In the genomic region with DNA sequence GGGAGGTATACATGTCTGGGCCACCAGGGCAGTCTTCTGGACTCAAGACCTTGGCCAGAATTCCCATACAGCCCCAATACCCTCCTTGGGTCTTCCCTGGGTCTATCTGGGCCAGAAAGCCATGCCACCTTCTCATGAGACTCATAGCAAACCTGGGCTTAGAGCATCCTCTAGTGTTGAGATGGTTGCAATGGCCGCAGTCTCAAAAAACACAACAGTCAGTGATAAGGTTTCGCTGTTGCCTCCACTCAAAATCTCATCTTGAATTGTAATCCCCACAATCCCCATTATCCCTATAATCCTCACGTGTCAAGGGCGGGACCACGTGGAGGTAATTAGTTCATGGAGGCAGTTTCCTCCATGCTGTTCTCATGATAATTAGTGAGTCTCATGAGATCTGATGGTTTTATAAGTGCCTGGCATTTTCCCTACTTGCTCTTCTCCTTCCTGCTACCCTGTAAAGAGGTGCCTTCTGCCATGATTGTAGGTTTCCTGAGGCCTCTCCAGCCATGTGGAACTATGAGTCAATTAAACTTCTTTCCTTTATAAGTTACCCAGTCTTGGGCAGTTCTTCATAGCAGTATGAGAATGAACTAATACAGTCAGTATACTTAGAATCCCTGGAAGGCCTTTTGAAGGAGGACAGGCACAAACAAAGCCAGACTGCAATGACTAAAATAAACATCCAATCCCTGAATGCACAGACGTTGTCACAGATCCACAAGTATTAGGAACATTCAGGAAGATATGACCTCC, we compare ENCODE assay signal across 8 cellular contexts.
DNase-seq lines count a peak whose midpoint lies in the region; ATAC-seq, FAIRE-seq and TF ChIP-seq lines count a peak whose summit lies in the region.

No MANE protein-coding gene starts in this region.

- CTCF ChIA-PET in H1 (lab: Charles Lee; ENCODE audit: partially characterized antibody): interaction anchor here (0.9 to 1.7 kb wide), 13 partner anchors 11 to 445 kb away, joined by 3 to 9 read pairs (median 5); no protein-coding TSS in a partner anchor
- CTCF ChIA-PET in activated CD8-positive, alpha-beta memory T cell treated with anti-CD3 and anti-CD28 coated beads, Interleukin-2, amount 10 ng/mL, durations not matched to agents 7 days and 5 days (lab: Charles Lee): interaction anchor here (1.4 kb wide), 1 partner anchor 354 kb away, joined by 9 read pairs; no protein-coding TSS in a partner anchor

- no peak overlapping the region for H3K56ac ChIP-seq in H1 (replicated peaks; ENCODE audit: insufficient read length, low read depth, low read length)

- 33% methylated on average over 6 of the region's 6 CpGs; no CpG with 5 or more reads in 1 of the 2 experiments for WGBS in H1 (ENCODE audit: extremely low coverage in 1 of 2, insufficient coverage in 1 of 2, insufficient read length in 1 of 2, insufficient replicate concordance in 2 of 2, low coverage in 1 of 2, low lambda C conversion rate in 2 of 2, missing lambda C conversion rate in 1 of 2), 2 experiments

- H3K4me1 ChIP-seq in H1 (replicated peaks in 1 of 4; ENCODE audit: control insufficient read depth in 3 of 4, insufficient read depth in 4 of 4, low read length in 3 of 4): no peaks in the 10 kb centered on the region

- POLR2A ChIA-PET in H1 (lab: Charles Lee; ENCODE audit: partially characterized antibody): interaction anchor here (1.2 to 1.6 kb wide), 2 partner anchors 12 to 46 kb away, joined by 3 to 6 read pairs; no protein-coding TSS in a partner anchor

- no peaks in the 10 kb centered on the region; the same call in 1 of the 2 replicates for H3K23me2 ChIP-seq in H1 (ENCODE audit: low read depth, low read length)

- peak overlapping the region; percentile 89 for H2AFZ ChIP-seq in H1 (ENCODE audit: low read length)

- no peak overlapping the region for H3K4ac ChIP-seq in H1 (replicated peaks; ENCODE audit: insufficient read length, low read depth, low read length)

- no peaks in the 10 kb centered on the region for H3K9me3 Mint-ChIP-seq in activated CD8-positive, alpha-beta memory T cell treated with anti-CD3 and anti-CD28 coated beads, Interleukin-2, amount 10 ng/mL, durations not matched to agents 7 days and 5 days (ENCODE audit: low read depth)

- H3K27ac ChIP-seq in H1 (ENCODE audit: low read depth, low read length): no peak overlapping the region

- H3K79me2 ChIP-seq in H1 (ENCODE audit: control insufficient read depth in 1 of 2, insufficient read depth in 2 of 2, low read length in 2 of 2): no peaks in the 10 kb centered on the region

- no peak overlapping the region for H2BK12ac ChIP-seq in H1 (ENCODE audit: low read depth, low read length)

- no peaks in the 10 kb centered on the region for H3K36me3 ChIP-seq in H1 (ENCODE audit: control insufficient read depth in 2 of 4, insufficient read depth in 4 of 4, low read length in 3 of 4)

- H3K18ac ChIP-seq in H1 (ENCODE audit: extremely low read depth, low read length): no peak overlapping the region

- H3K9ac ChIP-seq in H1 (replicated peaks in 1 of 4; ENCODE audit: extremely low read depth in 1 of 4, low read depth in 3 of 4, low read length in 3 of 4): no peak overlapping the region

- H2BK15ac ChIP-seq in H1 (ENCODE audit: low read length): no peak overlapping the region; the same call in 1 of the 2 replicates

- H2BK120ac ChIP-seq in H1 (replicated peaks; ENCODE audit: low read depth, low read length): no peak overlapping the region

- H3K23ac ChIP-seq in H1 (ENCODE audit: insufficient read length): no peak overlapping the region

- no peaks in the 10 kb centered on the region for H3K27me3 ChIP-seq in H1 (replicated peaks in 1 of 4; ENCODE audit: control insufficient read depth in 3 of 4, extremely low read depth in 1 of 4, insufficient read depth in 3 of 4, low read length in 3 of 4)

- no peak overlapping the region for H4K91ac ChIP-seq in H1 (replicated peaks; ENCODE audit: insufficient read length, low read length)

- no peak for TF ChIP-seq EP300 in H1 (IDR thresholded peaks at IDR 0.05; ENCODE audit: borderline replicate concordance in 1 of 2, low read depth in 2 of 2, low read length in 2 of 2)

- H3K27ac Mint-ChIP-seq in activated CD8-positive, alpha-beta memory T cell treated with anti-CD3 and anti-CD28 coated beads, Interleukin-2, amount 10 ng/mL, durations not matched to agents 7 days and 5 days: no peak overlapping the region

- H4K5ac ChIP-seq in H1 (ENCODE audit: insufficient read length, low read depth, low read length): no peak overlapping the region

- DNase-seq in AG20443 (ENCODE audit: low spot score) (peak; percentile 12), GM10266 (ENCODE audit: extremely low spot score) (peak; percentile 35), NCI-H774 (lab: John Stamatoyannopoulos, UW) (peak; percentile 1), H1 (ENCODE audit: low read depth in 1 of 2, low spot score in 2 of 2) (peak; percentile 23 to 63), midbrain (lab: John Stamatoyannopoulos, UW) (peak; percentile 48)
- no peak for DNase-seq in activated CD8-positive, alpha-beta memory T cell treated with anti-CD3 and anti-CD28 coated beads, Interleukin-2, amount 10 ng/mL, durations not matched to agents 7 days and 5 days

- no peaks in the 10 kb centered on the region for H3K79me1 ChIP-seq in H1 (ENCODE audit: low read depth, low read length)

- TF ChIP-seq CTCF in GM10266 (IDR thresholded peaks at IDR 0.05; ENCODE audit: control insufficient read depth, insufficient read depth, low read depth, missing control alignments) (peak; percentile 67), H1 (IDR thresholded peaks at IDR 0.05; ENCODE audit: control extremely low read depth in 1 of 3, insufficient read depth in 1 of 3, low read depth in 1 of 3, low read length in 3 of 3) (peak; percentile 49 to 99 (median 92))

- peak; percentile 77 for FAIRE-seq in H1 (lab: Jason Lieb, UNC)

- H4K20me1 ChIP-seq in H1 (replicated peaks in 1 of 2; ENCODE audit: control insufficient read depth in 1 of 2, insufficient read depth in 2 of 2, low read length in 2 of 2): no peaks in the 10 kb centered on the region

- H3K4me2 ChIP-seq in H1 (ENCODE audit: insufficient read depth in 1 of 2, low read depth in 2 of 2, low read length in 2 of 2): no peak overlapping the region

- H2BK5ac ChIP-seq in H1 (ENCODE audit: low read depth, low read length): 0 out of 2 replicates have a peak overlapping the region, but pooled peaks have one; percentile 5

- ATAC-seq in HG02852 (IDR thresholded peaks at IDR 0.05; ENCODE audit: unreplicated experiment): peak; percentile 62
- no peak for ATAC-seq in GM19467 (IDR thresholded peaks at IDR 0.05; ENCODE audit: unreplicated experiment)
- ATAC-seq in activated CD8-positive, alpha-beta memory T cell treated with anti-CD3 and anti-CD28 coated beads, Interleukin-2, amount 10 ng/mL, durations not matched to agents 7 days and 5 days: no peak

- no peaks in the 10 kb centered on the region for H3K4me1 Mint-ChIP-seq in activated CD8-positive, alpha-beta memory T cell treated with anti-CD3 and anti-CD28 coated beads, Interleukin-2, amount 10 ng/mL, durations not matched to agents 7 days and 5 days

- H3K14ac ChIP-seq in H1 (ENCODE audit: insufficient read length): no peak overlapping the region

- peak; percentile 100 for TF ChIP-seq RAD21 in H1 (IDR thresholded peaks at IDR 0.05 in 1 of 2, conservative IDR thresholded peaks at IDR 0.05 in 1 of 2; ENCODE audit: low read depth in 2 of 2, low read length in 2 of 2)

- no peaks in the 10 kb centered on the region for H3K9me3 ChIP-seq in H1 (ENCODE audit: insufficient read depth in 2 of 2, low read depth in 1 of 2, low read length in 1 of 2)

- no peak overlapping the region for H4K8ac ChIP-seq in H1 (ENCODE audit: extremely low read depth, insufficient read depth, low read length)

- no peak for TF ChIP-seq POLR2A in H1 (IDR thresholded peaks at IDR 0.05; ENCODE audit: control extremely low read depth in 1 of 2, low read depth in 2 of 2, low read length in 2 of 2)

- H3K4me3 ChIP-seq in H1 (ENCODE audit: extremely low read depth in 1 of 4, insufficient read depth in 2 of 4, low read depth in 3 of 4, low read length in 4 of 4): no peak overlapping the region

- H3K36me3 Mint-ChIP-seq in activated CD8-positive, alpha-beta memory T cell treated with anti-CD3 and anti-CD28 coated beads, Interleukin-2, amount 10 ng/mL, durations not matched to agents 7 days and 5 days: no peaks in the 10 kb centered on the region

- H3K27me3 Mint-ChIP-seq in activated CD8-positive, alpha-beta memory T cell treated with anti-CD3 and anti-CD28 coated beads, Interleukin-2, amount 10 ng/mL, durations not matched to agents 7 days and 5 days: peaks cover 16% of the 10 kb centered on the region

- no peak overlapping the region for H3K4me3 Mint-ChIP-seq in activated CD8-positive, alpha-beta memory T cell treated with anti-CD3 and anti-CD28 coated beads, Interleukin-2, amount 10 ng/mL, durations not matched to agents 7 days and 5 days

- no peak overlapping the region for H2BK20ac ChIP-seq in H1 (ENCODE audit: low read length)

- H2AK5ac ChIP-seq in H1 (ENCODE audit: low read depth, low read length): no peak overlapping the region

TF ChIP-seq in H1, 55 proteins besides CTCF, POLR2A, EP300 and RAD21:
- no peak for TF ChIP-seq POU5F1 (IDR thresholded peaks at IDR 0.05; ENCODE audit: low read depth, low read length)
- TF ChIP-seq, protein P1, sequence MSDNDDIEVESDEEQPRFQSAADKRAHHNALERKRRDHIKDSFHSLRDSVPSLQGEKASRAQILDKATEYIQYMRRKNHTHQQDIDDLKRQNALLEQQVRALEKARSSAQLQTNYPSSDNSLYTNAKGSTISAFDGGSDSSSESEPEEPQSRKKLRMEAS (IDR thresholded peaks at IDR 0.05): peak; percentile 30; the same call in 1 of the 2 replicates
- TF ChIP-seq, protein P2, sequence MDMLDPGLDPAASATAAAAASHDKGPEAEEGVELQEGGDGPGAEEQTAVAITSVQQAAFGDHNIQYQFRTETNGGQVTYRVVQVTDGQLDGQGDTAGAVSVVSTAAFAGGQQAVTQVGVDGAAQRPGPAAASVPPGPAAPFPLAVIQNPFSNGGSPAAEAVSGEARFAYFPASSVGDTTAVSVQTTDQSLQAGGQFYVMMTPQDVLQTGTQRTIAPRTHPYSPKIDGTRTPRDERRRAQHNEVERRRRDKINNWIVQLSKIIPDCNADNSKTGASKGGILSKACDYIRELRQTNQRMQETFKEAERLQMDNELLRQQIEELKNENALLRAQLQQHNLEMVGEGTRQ (IDR thresholded peaks at IDR 0.05; ENCODE audit: low read length): 0 out of 2 replicates have a peak, but pooled peaks have one; percentile 4
- TF ChIP-seq YY1 (IDR thresholded peaks at IDR 0.05; ENCODE audit: low read depth, low read length): peak; percentile 88
- TF ChIP-seq RXRA (IDR thresholded peaks at IDR 0.05; ENCODE audit: insufficient read depth, low read depth, low read length): 0 out of 2 replicates have a peak, but pooled peaks have one; percentile 19
